1 cellular context compared by ENCODE assay signal in the genomic region with DNA sequence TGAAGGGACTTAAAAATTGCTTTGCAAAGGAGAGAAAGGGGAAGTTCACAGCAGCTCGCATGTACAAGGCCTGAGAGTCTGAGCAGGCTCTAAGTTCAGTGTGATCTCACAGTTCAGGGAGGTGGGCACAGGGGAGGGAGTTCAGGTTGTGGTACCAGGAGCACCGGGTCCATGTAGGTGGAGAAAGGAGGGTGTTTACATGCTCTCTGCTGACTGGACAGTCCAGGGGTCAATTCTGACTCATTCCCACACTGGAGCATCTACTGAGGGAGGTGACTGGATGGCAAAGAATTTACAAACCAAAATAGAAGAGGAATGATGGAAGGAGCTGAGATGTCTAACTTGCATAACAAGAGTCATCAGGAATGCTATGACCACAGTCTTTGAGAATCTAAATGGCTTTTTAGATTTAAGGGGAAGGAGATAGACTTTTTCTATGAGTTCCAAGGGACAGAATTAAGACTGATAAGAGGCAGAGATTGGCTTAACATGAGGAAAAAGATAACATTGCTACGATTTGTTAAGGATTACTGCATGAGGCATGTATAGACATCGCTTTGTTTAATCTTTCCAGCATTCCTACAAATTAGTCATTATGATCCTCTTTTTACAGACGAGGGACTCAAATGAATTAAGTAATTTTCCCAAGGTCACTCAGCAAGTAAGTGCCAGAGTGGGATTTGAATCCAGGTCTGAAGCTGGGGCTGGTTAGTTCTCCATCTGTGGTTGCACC.
TF ChIP-seq lines count a peak whose summit lies in the region.

No MANE protein-coding gene starts in this region.

TF ChIP-seq in HepG2, 621 proteins besides CTCF, POLR2A, EP300 and RAD21 (continued from another document and continues in another):
- TF ChIP-seq, protein P1, sequence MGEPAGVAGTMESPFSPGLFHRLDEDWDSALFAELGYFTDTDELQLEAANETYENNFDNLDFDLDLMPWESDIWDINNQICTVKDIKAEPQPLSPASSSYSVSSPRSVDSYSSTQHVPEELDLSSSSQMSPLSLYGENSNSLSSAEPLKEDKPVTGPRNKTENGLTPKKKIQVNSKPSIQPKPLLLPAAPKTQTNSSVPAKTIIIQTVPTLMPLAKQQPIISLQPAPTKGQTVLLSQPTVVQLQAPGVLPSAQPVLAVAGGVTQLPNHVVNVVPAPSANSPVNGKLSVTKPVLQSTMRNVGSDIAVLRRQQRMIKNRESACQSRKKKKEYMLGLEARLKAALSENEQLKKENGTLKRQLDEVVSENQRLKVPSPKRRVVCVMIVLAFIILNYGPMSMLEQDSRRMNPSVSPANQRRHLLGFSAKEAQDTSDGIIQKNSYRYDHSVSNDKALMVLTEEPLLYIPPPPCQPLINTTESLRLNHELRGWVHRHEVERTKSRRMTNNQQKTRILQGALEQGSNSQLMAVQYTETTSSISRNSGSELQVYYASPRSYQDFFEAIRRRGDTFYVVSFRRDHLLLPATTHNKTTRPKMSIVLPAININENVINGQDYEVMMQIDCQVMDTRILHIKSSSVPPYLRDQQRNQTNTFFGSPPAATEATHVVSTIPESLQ (CRISPR knock-in tag; conservative IDR thresholded peaks at IDR 0.05) = no peak
- TF ChIP-seq MED8 (CRISPR knock-in tag; IDR thresholded peaks at IDR 0.05; ENCODE audit: insufficient replicate concordance) (no peak), RXRA (CRISPR knock-in tag; IDR thresholded peaks at IDR 0.05) (peak; percentile 53; the same call in 1 of the 2 replicates), GTF2F1 (IDR thresholded peaks at IDR 0.05; ENCODE audit: low read length) (no peak), ATAD3A (CRISPR knock-in tag; IDR thresholded peaks at IDR 0.05) (no peak), MTF2 (CRISPR knock-in tag; IDR thresholded peaks at IDR 0.05; ENCODE audit: borderline replicate concordance) (no peak), TCF7L2 (IDR thresholded peaks at IDR 0.05; ENCODE audit: low read depth, low read length) (no peak), ZNF335 (CRISPR knock-in tag; IDR thresholded peaks at IDR 0.05) (no peak), ZFAT (CRISPR knock-in tag; conservative IDR thresholded peaks at IDR 0.05) (no peak), SNRNP70 (IDR thresholded peaks at IDR 0.05; ENCODE audit: low read depth, low read length) (no peak), RBM39 (IDR thresholded peaks at IDR 0.05; ENCODE audit: low read depth, low read length, poor library complexity, severe bottlenecking) (no peak), IKZF1 (IDR thresholded peaks at IDR 0.05) (no peak), TRIM24 (CRISPR knock-in tag; IDR thresholded peaks at IDR 0.05) (no peak), PITX1 (CRISPR knock-in tag; IDR thresholded peaks at IDR 0.05) (no peak), ZBTB20 (CRISPR knock-in tag; IDR thresholded peaks at IDR 0.05; ENCODE audit: borderline replicate concordance, low read depth) (no peak), ZNF615 (CRISPR knock-in tag; IDR thresholded peaks at IDR 0.05; ENCODE audit: borderline replicate concordance) (no peak), ZBTB3 (CRISPR knock-in tag; IDR thresholded peaks at IDR 0.05; ENCODE audit: borderline replicate concordance, low read depth) (no peak), ZNF891 (CRISPR knock-in tag; IDR thresholded peaks at IDR 0.05) (no peak), FOXC1 (CRISPR knock-in tag; IDR thresholded peaks at IDR 0.05; ENCODE audit: borderline replicate concordance) (no peak), SETDB1 (CRISPR knock-in tag; IDR thresholded peaks at IDR 0.05; ENCODE audit: borderline replicate concordance) (no peak), IRX3 (CRISPR knock-in tag; IDR thresholded peaks at IDR 0.05; ENCODE audit: borderline replicate concordance, low read depth) (no peak), ZNF792 (CRISPR knock-in tag; IDR thresholded peaks at IDR 0.05) (0 out of 2 replicates have a peak, but pooled peaks have one; percentile 34), PCBP2 (optimal IDR thresholded peaks at IDR 0.05; ENCODE audit: low read depth, low read length, poor library complexity, severe bottlenecking) (no peak), ZNF737 (CRISPR knock-in tag; IDR thresholded peaks at IDR 0.05; ENCODE audit: borderline replicate concordance) (no peak)
- TF ChIP-seq, protein P2, sequence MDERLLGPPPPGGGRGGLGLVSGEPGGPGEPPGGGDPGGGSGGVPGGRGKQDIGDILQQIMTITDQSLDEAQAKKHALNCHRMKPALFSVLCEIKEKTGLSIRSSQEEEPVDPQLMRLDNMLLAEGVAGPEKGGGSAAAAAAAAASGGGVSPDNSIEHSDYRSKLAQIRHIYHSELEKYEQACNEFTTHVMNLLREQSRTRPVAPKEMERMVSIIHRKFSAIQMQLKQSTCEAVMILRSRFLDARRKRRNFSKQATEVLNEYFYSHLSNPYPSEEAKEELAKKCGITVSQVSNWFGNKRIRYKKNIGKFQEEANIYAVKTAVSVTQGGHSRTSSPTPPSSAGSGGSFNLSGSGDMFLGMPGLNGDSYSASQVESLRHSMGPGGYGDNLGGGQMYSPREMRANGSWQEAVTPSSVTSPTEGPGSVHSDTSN (CRISPR knock-in tag; IDR thresholded peaks at IDR 0.05) = peak; percentile 63
- TF ChIP-seq, protein P3, sequence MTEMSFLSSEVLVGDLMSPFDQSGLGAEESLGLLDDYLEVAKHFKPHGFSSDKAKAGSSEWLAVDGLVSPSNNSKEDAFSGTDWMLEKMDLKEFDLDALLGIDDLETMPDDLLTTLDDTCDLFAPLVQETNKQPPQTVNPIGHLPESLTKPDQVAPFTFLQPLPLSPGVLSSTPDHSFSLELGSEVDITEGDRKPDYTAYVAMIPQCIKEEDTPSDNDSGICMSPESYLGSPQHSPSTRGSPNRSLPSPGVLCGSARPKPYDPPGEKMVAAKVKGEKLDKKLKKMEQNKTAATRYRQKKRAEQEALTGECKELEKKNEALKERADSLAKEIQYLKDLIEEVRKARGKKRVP (CRISPR knock-in tag; IDR thresholded peaks at IDR 0.05) = no peak
- TF ChIP-seq, protein P4, sequence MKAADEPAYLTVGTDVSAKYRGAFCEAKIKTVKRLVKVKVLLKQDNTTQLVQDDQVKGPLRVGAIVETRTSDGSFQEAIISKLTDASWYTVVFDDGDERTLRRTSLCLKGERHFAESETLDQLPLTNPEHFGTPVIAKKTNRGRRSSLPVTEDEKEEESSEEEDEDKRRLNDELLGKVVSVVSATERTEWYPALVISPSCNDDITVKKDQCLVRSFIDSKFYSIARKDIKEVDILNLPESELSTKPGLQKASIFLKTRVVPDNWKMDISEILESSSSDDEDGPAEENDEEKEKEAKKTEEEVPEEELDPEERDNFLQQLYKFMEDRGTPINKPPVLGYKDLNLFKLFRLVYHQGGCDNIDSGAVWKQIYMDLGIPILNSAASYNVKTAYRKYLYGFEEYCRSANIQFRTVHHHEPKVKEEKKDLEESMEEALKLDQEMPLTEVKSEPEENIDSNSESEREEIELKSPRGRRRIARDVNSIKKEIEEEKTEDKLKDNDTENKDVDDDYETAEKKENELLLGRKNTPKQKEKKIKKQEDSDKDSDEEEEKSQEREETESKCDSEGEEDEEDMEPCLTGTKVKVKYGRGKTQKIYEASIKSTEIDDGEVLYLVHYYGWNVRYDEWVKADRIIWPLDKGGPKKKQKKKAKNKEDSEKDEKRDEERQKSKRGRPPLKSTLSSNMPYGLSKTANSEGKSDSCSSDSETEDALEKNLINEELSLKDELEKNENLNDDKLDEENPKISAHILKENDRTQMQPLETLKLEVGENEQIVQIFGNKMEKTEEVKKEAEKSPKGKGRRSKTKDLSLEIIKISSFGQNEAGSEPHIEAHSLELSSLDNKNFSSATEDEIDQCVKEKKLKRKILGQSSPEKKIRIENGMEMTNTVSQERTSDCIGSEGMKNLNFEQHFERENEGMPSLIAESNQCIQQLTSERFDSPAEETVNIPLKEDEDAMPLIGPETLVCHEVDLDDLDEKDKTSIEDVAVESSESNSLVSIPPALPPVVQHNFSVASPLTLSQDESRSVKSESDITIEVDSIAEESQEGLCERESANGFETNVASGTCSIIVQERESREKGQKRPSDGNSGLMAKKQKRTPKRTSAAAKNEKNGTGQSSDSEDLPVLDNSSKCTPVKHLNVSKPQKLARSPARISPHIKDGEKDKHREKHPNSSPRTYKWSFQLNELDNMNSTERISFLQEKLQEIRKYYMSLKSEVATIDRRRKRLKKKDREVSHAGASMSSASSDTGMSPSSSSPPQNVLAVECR (CRISPR knock-in tag; IDR thresholded peaks at IDR 0.05; ENCODE audit: borderline replicate concordance) = peak; percentile 26; the same call in 1 of the 2 replicates
- TF ChIP-seq, protein P5, sequence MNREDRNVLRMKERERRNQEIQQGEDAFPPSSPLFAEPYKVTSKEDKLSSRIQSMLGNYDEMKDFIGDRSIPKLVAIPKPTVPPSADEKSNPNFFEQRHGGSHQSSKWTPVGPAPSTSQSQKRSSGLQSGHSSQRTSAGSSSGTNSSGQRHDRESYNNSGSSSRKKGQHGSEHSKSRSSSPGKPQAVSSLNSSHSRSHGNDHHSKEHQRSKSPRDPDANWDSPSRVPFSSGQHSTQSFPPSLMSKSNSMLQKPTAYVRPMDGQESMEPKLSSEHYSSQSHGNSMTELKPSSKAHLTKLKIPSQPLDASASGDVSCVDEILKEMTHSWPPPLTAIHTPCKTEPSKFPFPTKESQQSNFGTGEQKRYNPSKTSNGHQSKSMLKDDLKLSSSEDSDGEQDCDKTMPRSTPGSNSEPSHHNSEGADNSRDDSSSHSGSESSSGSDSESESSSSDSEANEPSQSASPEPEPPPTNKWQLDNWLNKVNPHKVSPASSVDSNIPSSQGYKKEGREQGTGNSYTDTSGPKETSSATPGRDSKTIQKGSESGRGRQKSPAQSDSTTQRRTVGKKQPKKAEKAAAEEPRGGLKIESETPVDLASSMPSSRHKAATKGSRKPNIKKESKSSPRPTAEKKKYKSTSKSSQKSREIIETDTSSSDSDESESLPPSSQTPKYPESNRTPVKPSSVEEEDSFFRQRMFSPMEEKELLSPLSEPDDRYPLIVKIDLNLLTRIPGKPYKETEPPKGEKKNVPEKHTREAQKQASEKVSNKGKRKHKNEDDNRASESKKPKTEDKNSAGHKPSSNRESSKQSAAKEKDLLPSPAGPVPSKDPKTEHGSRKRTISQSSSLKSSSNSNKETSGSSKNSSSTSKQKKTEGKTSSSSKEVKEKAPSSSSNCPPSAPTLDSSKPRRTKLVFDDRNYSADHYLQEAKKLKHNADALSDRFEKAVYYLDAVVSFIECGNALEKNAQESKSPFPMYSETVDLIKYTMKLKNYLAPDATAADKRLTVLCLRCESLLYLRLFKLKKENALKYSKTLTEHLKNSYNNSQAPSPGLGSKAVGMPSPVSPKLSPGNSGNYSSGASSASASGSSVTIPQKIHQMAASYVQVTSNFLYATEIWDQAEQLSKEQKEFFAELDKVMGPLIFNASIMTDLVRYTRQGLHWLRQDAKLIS (CRISPR knock-in tag; IDR thresholded peaks at IDR 0.05) = no peak
- TF ChIP-seq, protein P6, sequence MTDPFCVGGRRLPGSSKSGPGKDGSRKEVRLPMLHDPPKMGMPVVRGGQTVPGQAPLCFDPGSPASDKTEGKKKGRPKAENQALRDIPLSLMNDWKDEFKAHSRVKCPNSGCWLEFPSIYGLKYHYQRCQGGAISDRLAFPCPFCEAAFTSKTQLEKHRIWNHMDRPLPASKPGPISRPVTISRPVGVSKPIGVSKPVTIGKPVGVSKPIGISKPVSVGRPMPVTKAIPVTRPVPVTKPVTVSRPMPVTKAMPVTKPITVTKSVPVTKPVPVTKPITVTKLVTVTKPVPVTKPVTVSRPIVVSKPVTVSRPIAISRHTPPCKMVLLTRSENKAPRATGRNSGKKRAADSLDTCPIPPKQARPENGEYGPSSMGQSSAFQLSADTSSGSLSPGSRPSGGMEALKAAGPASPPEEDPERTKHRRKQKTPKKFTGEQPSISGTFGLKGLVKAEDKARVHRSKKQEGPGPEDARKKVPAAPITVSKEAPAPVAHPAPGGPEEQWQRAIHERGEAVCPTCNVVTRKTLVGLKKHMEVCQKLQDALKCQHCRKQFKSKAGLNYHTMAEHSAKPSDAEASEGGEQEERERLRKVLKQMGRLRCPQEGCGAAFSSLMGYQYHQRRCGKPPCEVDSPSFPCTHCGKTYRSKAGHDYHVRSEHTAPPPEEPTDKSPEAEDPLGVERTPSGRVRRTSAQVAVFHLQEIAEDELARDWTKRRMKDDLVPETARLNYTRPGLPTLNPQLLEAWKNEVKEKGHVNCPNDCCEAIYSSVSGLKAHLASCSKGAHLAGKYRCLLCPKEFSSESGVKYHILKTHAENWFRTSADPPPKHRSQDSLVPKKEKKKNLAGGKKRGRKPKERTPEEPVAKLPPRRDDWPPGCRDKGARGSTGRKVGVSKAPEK (CRISPR knock-in tag; IDR thresholded peaks at IDR 0.05; ENCODE audit: borderline replicate concordance) = no peak
- TF ChIP-seq, protein P7, sequence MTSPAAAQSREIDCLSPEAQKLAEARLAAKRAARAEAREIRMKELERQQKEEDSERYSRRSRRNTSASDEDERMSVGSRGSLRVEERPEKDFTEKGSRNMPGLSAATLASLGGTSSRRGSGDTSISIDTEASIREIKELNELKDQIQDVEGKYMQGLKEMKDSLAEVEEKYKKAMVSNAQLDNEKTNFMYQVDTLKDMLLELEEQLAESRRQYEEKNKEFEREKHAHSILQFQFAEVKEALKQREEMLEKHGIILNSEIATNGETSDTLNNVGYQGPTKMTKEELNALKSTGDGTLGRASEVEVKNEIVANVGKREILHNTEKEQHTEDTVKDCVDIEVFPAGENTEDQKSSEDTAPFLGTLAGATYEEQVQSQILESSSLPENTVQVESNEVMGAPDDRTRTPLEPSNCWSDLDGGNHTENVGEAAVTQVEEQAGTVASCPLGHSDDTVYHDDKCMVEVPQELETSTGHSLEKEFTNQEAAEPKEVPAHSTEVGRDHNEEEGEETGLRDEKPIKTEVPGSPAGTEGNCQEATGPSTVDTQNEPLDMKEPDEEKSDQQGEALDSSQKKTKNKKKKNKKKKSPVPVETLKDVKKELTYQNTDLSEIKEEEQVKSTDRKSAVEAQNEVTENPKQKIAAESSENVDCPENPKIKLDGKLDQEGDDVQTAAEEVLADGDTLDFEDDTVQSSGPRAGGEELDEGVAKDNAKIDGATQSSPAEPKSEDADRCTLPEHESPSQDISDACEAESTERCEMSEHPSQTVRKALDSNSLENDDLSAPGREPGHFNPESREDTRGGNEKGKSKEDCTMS (CRISPR knock-in tag; conservative IDR thresholded peaks at IDR 0.05) = no peak
- TF ChIP-seq, protein P8, sequence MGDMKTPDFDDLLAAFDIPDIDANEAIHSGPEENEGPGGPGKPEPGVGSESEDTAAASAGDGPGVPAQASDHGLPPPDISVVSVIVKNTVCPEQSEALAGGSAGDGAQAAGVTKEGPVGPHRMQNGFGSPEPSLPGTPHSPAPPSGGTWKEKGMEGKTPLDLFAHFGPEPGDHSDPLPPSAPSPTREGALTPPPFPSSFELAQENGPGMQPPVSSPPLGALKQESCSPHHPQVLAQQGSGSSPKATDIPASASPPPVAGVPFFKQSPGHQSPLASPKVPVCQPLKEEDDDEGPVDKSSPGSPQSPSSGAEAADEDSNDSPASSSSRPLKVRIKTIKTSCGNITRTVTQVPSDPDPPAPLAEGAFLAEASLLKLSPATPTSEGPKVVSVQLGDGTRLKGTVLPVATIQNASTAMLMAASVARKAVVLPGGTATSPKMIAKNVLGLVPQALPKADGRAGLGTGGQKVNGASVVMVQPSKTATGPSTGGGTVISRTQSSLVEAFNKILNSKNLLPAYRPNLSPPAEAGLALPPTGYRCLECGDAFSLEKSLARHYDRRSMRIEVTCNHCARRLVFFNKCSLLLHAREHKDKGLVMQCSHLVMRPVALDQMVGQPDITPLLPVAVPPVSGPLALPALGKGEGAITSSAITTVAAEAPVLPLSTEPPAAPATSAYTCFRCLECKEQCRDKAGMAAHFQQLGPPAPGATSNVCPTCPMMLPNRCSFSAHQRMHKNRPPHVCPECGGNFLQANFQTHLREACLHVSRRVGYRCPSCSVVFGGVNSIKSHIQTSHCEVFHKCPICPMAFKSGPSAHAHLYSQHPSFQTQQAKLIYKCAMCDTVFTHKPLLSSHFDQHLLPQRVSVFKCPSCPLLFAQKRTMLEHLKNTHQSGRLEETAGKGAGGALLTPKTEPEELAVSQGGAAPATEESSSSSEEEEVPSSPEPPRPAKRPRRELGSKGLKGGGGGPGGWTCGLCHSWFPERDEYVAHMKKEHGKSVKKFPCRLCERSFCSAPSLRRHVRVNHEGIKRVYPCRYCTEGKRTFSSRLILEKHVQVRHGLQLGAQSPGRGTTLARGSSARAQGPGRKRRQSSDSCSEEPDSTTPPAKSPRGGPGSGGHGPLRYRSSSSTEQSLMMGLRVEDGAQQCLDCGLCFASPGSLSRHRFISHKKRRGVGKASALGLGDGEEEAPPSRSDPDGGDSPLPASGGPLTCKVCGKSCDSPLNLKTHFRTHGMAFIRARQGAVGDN (CRISPR knock-in tag; IDR thresholded peaks at IDR 0.05) = no peak
